In the genomic region with DNA sequence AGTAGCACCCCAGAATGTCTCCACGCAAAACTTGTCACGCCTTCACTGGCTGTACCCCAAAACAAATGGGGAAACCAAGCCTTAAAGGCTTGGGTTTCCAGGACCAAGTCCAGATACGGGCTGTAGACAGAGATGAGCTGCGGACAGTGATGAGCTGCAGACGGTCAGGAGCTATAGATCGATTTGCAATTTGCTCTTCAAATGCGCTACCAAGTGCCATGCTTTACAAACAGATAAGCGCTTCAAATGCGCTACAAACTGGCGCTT, we compare ENCODE assay signal across 9 cellular contexts. TPM values are rescaled to one million over a fixed set of nuclear protein-coding genes. Genes with fewer than 3 reads are reported as not detected.
DNase-seq lines count a peak whose midpoint lies in the region; ATAC-seq, FAIRE-seq and TF ChIP-seq lines count a peak whose summit lies in the region.
"Had no signal": no experiment of that assay in that cellular context is flagged by ENCODE, and none has a peak within 500 bp of the region (broad histone marks: within the 10 kb centered on the region; RNA-seq: fewer than 3 reads in every experiment).

No MANE protein-coding gene starts in this region.

- TF ChIP-seq POLR2A in K562 (conservative IDR thresholded peaks at IDR 0.05): no peak

- H3K4me3 Mint-ChIP-seq in activated naive CD4-positive, alpha-beta T cell treated with anti-CD3 and anti-CD28 coated beads for 36 hours: peak overlapping the region; percentile 84
- H3K4me3 Mint-ChIP-seq in memory B cell: peak overlapping the region; percentile 91
- H3K4me3 Mint-ChIP-seq in type B pancreatic cell: peak overlapping the region; percentile 95

- no peak for TF ChIP-seq RAD21 in K562 (CRISPR knock-in tag; conservative IDR thresholded peaks at IDR 0.05 in 1 of 2, IDR thresholded peaks at IDR 0.05 in 1 of 2)

- intact Hi-C loops in activated naive CD4-positive, alpha-beta T cell treated with anti-CD3 and anti-CD28 coated beads for 36 hours (cut with micrococcal nuclease): loop anchor here (1.0 to 5.0 kb wide), 5 partner anchors 207 to 1752 kb away; a partner anchor contains a TSS
- intact Hi-C loops in K562 (cut with micrococcal nuclease): loop anchor here (5.0 to 10.0 kb wide), 2 partner anchors 144 to 212 kb away; no protein-coding TSS in a partner anchor

- 49% methylated on average over 10 of the region's 10 CpGs for WGBS in K562 (ENCODE audit: insufficient coverage, low coverage, missing lambda C conversion rate)

- no peaks in the 10 kb centered on the region for H3K36me3 ChIP-seq in K562 (ENCODE audit: control insufficient read depth, insufficient read depth, low read length)

- DNase-seq in activated naive CD4-positive, alpha-beta T cell treated with anti-CD3 and anti-CD28 coated beads for 36 hours: no peak
- DNase-seq in activated naive CD4-positive, alpha-beta T cell treated with Interleukin-2 at 50 U/mL for 16 hours: no peak
- DNase-seq in K562 (ENCODE audit: extremely low read depth in 1 of 4, low spot score in 3 of 4) (no peak), memory B cell (ENCODE audit: low spot score in 2 of 2) (no peak), type B pancreatic cell (ENCODE audit: extremely low spot score, unreplicated experiment) (no peak), COLO829 (ENCODE audit: low spot score) (no peak)
- DNase-seq in activated effector memory CD4-positive, alpha-beta T cell treated with anti-CD3 and anti-CD28 coated beads, Interleukin-2, amount 50 U/mL, for 16 hours: no peak
- DNase-seq in effector CD8-positive, alpha-beta T cell (lab: John Stamatoyannopoulos, UW): no peak
- DNase-seq: KG1 had no signal

- H3K4me1 Mint-ChIP-seq in activated naive CD4-positive, alpha-beta T cell treated with anti-CD3 and anti-CD28 coated beads for 36 hours (ENCODE audit: low read depth): peaks cover 13% of the 10 kb centered on the region
- H3K4me1 Mint-ChIP-seq in memory B cell (peaks cover 9% of the 10 kb centered on the region), type B pancreatic cell (ENCODE audit: unreplicated experiment) (peaks cover 11% of the 10 kb centered on the region)

- TF ChIP-seq EP300 in K562 (IDR thresholded peaks at IDR 0.05; ENCODE audit: low read length): no peak

- BruUV-seq in K562 (replicated peaks; lab: Mats Ljungman, UMichigan): no TSS peak

- H3K4me2 ChIP-seq in K562 (ENCODE audit: insufficient read depth, low read length): peak overlapping the region; percentile 68; the same call in 1 of the 2 replicates

- in situ Hi-C loops in K562 (cut with MboI): no loop called here

- H3K79me2 ChIP-seq in K562 (ENCODE audit: control insufficient read depth, insufficient read depth, low read length): no peaks in the 10 kb centered on the region

- H3K9ac ChIP-seq in K562 (ENCODE audit: insufficient read depth in 1 of 2, low read depth in 2 of 2, low read length in 2 of 2): no peak overlapping the region

- peaks cover 0 to 5% of the 10 kb centered on the region in 2 experiments; a peak in 1 of 5 replicates for H3K27me3 ChIP-seq in K562 (ENCODE audit: control insufficient read depth in 2 of 2, insufficient read depth in 2 of 2, low read length in 2 of 2)

- peaks cover 31% of the 10 kb centered on the region for H3K27me3 Mint-ChIP-seq in activated naive CD4-positive, alpha-beta T cell treated with anti-CD3 and anti-CD28 coated beads for 36 hours (ENCODE audit: low read depth)
- H3K27me3 Mint-ChIP-seq in memory B cell: peaks cover 7% of the 10 kb centered on the region
- no peaks in the 10 kb centered on the region for H3K27me3 Mint-ChIP-seq in type B pancreatic cell

- POLR2A ChIA-PET in K562 (lab: Yijun Ruan, JAX): no interaction called here

- peaks cover 4% of the 10 kb centered on the region for H3K9me3 Mint-ChIP-seq in activated naive CD4-positive, alpha-beta T cell treated with anti-CD3 and anti-CD28 coated beads for 36 hours
- H3K9me3 Mint-ChIP-seq in memory B cell (peaks cover 1% of the 10 kb centered on the region), type B pancreatic cell (no peaks in the 10 kb centered on the region)

- H3K36me3 Mint-ChIP-seq in activated naive CD4-positive, alpha-beta T cell treated with anti-CD3 and anti-CD28 coated beads for 36 hours (ENCODE audit: low read depth): no peaks in the 10 kb centered on the region
- H3K36me3 Mint-ChIP-seq in memory B cell (no peaks in the 10 kb centered on the region), type B pancreatic cell (no peaks in the 10 kb centered on the region)

- H4K20me1 ChIP-seq in K562 (replicated peaks; ENCODE audit: control insufficient read depth, insufficient read depth, low read length): no peaks in the 10 kb centered on the region

- no peak overlapping the region for H3K27ac Mint-ChIP-seq in activated naive CD4-positive, alpha-beta T cell treated with anti-CD3 and anti-CD28 coated beads for 36 hours
- H3K27ac Mint-ChIP-seq in memory B cell: peak overlapping the region; percentile 63
- peak overlapping the region; percentile 83 for H3K27ac Mint-ChIP-seq in type B pancreatic cell

- peaks cover 0 to 10% of the 10 kb centered on the region in 2 experiments; a peak in 2 of 5 replicates for H3K4me1 ChIP-seq in K562 (replicated peaks in 1 of 2; ENCODE audit: control insufficient read depth in 2 of 2, insufficient read depth in 2 of 2, low read length in 2 of 2)

- H3K9me3 ChIP-seq in K562 (replicated peaks; ENCODE audit: control insufficient read depth, insufficient read depth, low read depth, low read length): 0 out of 2 replicates have a peak, but pooled peaks cover 2% of the 10 kb centered on the region

- H2AFZ ChIP-seq in K562 (ENCODE audit: low read depth, low read length): no peak overlapping the region

- FAIRE-seq in K562 (lab: Jason Lieb, UNC): no peak

- no peak overlapping the region for H3K4me3 ChIP-seq in K562

- ATAC-seq in K562 (no peak), memory B cell (ENCODE audit: low read depth) (no peak)

- H3K27ac ChIP-seq in K562 (ENCODE audit: extremely low read depth, low read depth, low read length): no peak overlapping the region

- CTCF ChIA-PET in activated naive CD4-positive, alpha-beta T cell treated with anti-CD3 and anti-CD28 coated beads for 36 hours (lab: Charles Lee): interaction anchor here (0.9 to 2.8 kb wide), 3 partner anchors 19 to 206 kb away, joined by 3 to 15 read pairs (median 3); no protein-coding TSS in a partner anchor
- CTCF ChIA-PET in K562 (lab: Yijun Ruan, JAX; ENCODE audit: low intra/inter-chr PET ratio): no interaction called here

- no peaks in the 10 kb centered on the region for H3K9me1 ChIP-seq in K562 (ENCODE audit: control insufficient read depth, insufficient read depth, low read length)

- no peak for TF ChIP-seq CTCF in K562 (IDR thresholded peaks at IDR 0.05 in 2 of 3, conservative IDR thresholded peaks at IDR 0.05 in 1 of 3; ENCODE audit: insufficient read depth in 2 of 3, low read depth in 1 of 3, low read length in 3 of 3)
- TF ChIP-seq CTCF in type B pancreatic cell (conservative IDR thresholded peaks at IDR 0.05): no peak

TF ChIP-seq in K562, 482 proteins besides CTCF, POLR2A, EP300 and RAD21 (continues in another document):
- TF ChIP-seq, protein P1, sequence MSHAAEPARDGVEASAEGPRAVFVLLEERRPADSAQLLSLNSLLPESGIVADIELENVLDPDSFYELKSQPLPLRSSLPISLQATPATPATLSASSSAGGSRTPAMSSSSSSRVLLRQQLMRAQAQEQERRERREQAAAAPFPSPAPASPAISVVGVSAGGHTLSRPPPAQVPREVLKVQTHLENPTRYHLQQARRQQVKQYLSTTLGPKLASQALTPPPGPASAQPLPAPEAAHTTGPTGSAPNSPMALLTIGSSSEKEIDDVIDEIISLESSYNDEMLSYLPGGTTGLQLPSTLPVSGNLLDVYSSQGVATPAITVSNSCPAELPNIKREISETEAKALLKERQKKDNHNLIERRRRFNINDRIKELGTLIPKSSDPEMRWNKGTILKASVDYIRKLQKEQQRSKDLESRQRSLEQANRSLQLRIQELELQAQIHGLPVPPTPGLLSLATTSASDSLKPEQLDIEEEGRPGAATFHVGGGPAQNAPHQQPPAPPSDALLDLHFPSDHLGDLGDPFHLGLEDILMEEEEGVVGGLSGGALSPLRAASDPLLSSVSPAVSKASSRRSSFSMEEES (CRISPR knock-in tag; IDR thresholded peaks at IDR 0.05): no peak
- TF ChIP-seq ZNF274 (IDR thresholded peaks at IDR 0.05; ENCODE audit: borderline replicate concordance, low read depth, low read length) (no peak), MYC (IDR thresholded peaks at IDR 0.05; ENCODE audit: low read depth, low read length) (no peak), MYC (CRISPR knock-in tag; IDR thresholded peaks at IDR 0.05; ENCODE audit: borderline replicate concordance, low read depth) (no peak)

RNA-seq across cellular contexts. Expression of a gene that starts 0.7 kb away (rescaled TPM):
- under 1 TPM in 1 of 2 experiments, not detected in 1; 0.83 TPM for total RNA-seq in activated naive CD4-positive, alpha-beta T cell treated with anti-CD3 and anti-CD28 coated beads for 36 hours
- total RNA-seq in K562 (2011; cell fraction: chromatin; rRNA removed; ENCODE audit: low replicate concordance): 0.26 TPM in 1 of 2 replicates, not detected in the other
- total RNA-seq in K562 (2011; cell fraction: nucleolus; rRNA removed): not detected in 2 replicates
- 0.15 TPM in 1 of 2 replicates, not detected in the other for total RNA-seq in K562 (2011; cell fraction: nucleoplasm; rRNA removed)
- total RNA-seq in K562 (2014; rRNA removed): 0.09 TPM in 1 of 2 replicates, not detected in the other
- not detected in 2 replicates for total RNA-seq in K562 (2014; rRNA removed; fragmentation: Illumina TruSeq; extraction: Trizol)
- total RNA-seq in K562 (2015; rRNA removed; fragmentation: Illumina TruSeq; extraction: Trizol): not detected in 2 replicates
- 0.38 and 0.49 TPM in 2 replicates for total RNA-seq in K562 (2021)
- polyA plus RNA-seq in K562 (2011; rRNA removed): not detected in 2 replicates
- polyA plus RNA-seq in K562 (2011; cell fraction: cytosol; rRNA removed): 0.13 and 0.19 TPM in 2 replicates
- polyA plus RNA-seq in K562 (2011; cell fraction: nucleus; rRNA removed): 0.15 TPM in 1 of 2 replicates, not detected in the other
- polyA plus RNA-seq in K562 (2012): 0.17 TPM in 1 of 2 replicates, not detected in the other
- polyA plus RNA-seq in K562 (2014; fragmentation: Illumina TruSeq; extraction: Trizol): not detected in 2 replicates
- under 1 TPM; 0.18 to 0.46 TPM for polyA plus RNA-seq in K562 (2014; fragmentation: Nextera tagmentation; extraction: Ambion mirVana)
- not detected in 2 replicates for polyA plus RNA-seq in K562 (2014; rRNA removed)
- polyA minus RNA-seq in K562 (2011; rRNA and poly(A)+ RNA removed): not detected in 2 replicates
- polyA minus RNA-seq in K562 (2011; cell fraction: cytosol; rRNA and poly(A)+ RNA removed): not detected in 2 replicates
- 0.13 and 0.33 TPM in 2 replicates for polyA minus RNA-seq in K562 (2011; cell fraction: nucleus; rRNA and poly(A)+ RNA removed)
- total RNA-seq in type B pancreatic cell (ENCODE audit: low replicate concordance): 30.9 and 39.8 TPM in 2 replicates

Comparison
In these comparisons a context has a peak if more than half of its experiments do, and no peak if none do; other contexts are left out.
1. RNA of a gene that starts 0.7 kb away (total RNA-seq): 30.9 to 39.8 TPM in type B pancreatic cell; 0.83 TPM in activated naive CD4-positive, alpha-beta T cell treated with anti-CD3 and anti-CD28 coated beads for 36 hours and 0.09 to 0.49 TPM in K562; every median in the first group is over 10 times any median in the second.
2. Peak in every context shown above with its lines, with median percentiles within 50 percentile points of each other: H3K4me3 Mint-ChIP-seq.